2 cellular contexts compared by ENCODE assay signal in the genomic region with DNA sequence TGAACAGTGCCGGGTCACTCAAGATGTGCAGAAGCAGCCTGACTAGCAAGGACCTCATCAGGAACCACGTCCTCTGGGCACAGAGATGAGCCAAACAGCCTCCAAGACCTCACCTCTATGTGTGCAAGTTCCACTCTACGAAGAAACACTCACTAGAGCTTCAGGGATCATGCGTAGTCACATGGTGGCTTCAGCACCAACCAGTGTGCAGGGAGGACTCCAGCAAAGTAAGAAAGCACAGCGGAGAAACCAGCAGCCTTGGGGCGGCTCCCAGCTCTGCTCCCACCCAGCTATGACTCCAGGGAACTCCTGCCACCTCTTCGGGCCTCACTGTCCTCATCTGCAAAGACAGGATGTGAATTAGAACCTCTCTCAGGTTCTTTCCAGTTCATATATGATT.
TF ChIP-seq lines count a peak whose summit lies in the region.

No MANE protein-coding gene starts in this region.

TF ChIP-seq in A549, 52 proteins besides CTCF, POLR2A, EP300 and RAD21:
- no peak for TF ChIP-seq MYC (IDR thresholded peaks at IDR 0.05; ENCODE audit: borderline replicate concordance, low read length)
- TF ChIP-seq ZNF302 (CRISPR knock-in tag; IDR thresholded peaks at IDR 0.05) = no peak
- TF ChIP-seq RFX5 (IDR thresholded peaks at IDR 0.05) = no peak
- TF ChIP-seq KDM5A (IDR thresholded peaks at IDR 0.05) = no peak
- no peak for TF ChIP-seq HOXB13 (CRISPR knock-in tag; IDR thresholded peaks at IDR 0.05; ENCODE audit: low read depth)
- TF ChIP-seq CHD2 (IDR thresholded peaks at IDR 0.05; ENCODE audit: low read length, partially characterized antibody) = no peak
- TF ChIP-seq ZFP36 (IDR thresholded peaks at IDR 0.05; ENCODE audit: borderline replicate concordance, partially characterized antibody) = no peak
- TF ChIP-seq, protein P1, sequence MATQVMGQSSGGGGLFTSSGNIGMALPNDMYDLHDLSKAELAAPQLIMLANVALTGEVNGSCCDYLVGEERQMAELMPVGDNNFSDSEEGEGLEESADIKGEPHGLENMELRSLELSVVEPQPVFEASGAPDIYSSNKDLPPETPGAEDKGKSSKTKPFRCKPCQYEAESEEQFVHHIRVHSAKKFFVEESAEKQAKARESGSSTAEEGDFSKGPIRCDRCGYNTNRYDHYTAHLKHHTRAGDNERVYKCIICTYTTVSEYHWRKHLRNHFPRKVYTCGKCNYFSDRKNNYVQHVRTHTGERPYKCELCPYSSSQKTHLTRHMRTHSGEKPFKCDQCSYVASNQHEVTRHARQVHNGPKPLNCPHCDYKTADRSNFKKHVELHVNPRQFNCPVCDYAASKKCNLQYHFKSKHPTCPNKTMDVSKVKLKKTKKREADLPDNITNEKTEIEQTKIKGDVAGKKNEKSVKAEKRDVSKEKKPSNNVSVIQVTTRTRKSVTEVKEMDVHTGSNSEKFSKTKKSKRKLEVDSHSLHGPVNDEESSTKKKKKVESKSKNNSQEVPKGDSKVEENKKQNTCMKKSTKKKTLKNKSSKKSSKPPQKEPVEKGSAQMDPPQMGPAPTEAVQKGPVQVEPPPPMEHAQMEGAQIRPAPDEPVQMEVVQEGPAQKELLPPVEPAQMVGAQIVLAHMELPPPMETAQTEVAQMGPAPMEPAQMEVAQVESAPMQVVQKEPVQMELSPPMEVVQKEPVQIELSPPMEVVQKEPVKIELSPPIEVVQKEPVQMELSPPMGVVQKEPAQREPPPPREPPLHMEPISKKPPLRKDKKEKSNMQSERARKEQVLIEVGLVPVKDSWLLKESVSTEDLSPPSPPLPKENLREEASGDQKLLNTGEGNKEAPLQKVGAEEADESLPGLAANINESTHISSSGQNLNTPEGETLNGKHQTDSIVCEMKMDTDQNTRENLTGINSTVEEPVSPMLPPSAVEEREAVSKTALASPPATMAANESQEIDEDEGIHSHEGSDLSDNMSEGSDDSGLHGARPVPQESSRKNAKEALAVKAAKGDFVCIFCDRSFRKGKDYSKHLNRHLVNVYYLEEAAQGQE (IDR thresholded peaks at IDR 0.05) = no peak
- no peak for TF ChIP-seq MAZ (IDR thresholded peaks at IDR 0.05; ENCODE audit: borderline replicate concordance, low read depth, low read length)
- TF ChIP-seq EHMT2 (IDR thresholded peaks at IDR 0.05; ENCODE audit: low read depth) = no peak
- TF ChIP-seq, protein P2, sequence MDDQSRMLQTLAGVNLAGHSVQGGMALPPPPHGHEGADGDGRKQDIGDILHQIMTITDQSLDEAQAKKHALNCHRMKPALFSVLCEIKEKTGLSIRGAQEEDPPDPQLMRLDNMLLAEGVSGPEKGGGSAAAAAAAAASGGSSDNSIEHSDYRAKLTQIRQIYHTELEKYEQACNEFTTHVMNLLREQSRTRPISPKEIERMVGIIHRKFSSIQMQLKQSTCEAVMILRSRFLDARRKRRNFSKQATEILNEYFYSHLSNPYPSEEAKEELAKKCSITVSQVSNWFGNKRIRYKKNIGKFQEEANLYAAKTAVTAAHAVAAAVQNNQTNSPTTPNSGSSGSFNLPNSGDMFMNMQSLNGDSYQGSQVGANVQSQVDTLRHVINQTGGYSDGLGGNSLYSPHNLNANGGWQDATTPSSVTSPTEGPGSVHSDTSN (IDR thresholded peaks at IDR 0.05) = no peak
- no peak for TF ChIP-seq FOSB (CRISPR knock-in tag; IDR thresholded peaks at IDR 0.05)
TF ChIP-seq in A549: peak in this region for 0.

TF ChIP-seq in HCT116, 20 proteins besides CTCF, POLR2A, EP300 and RAD21:
- TF ChIP-seq SRF (IDR thresholded peaks at IDR 0.05; ENCODE audit: low read depth) = no peak
- TF ChIP-seq EGR1 (IDR thresholded peaks at IDR 0.05; ENCODE audit: low read depth) = no peak
- TF ChIP-seq, protein P1 (IDR thresholded peaks at IDR 0.05; ENCODE audit: low read depth) = no peak
- no peak for TF ChIP-seq ZFX (IDR thresholded peaks at IDR 0.05)
- no peak for TF ChIP-seq SIN3A (IDR thresholded peaks at IDR 0.05; ENCODE audit: low read depth)
- no peak for TF ChIP-seq ZNF274 (IDR thresholded peaks at IDR 0.05; ENCODE audit: low read depth, low read length)
- TF ChIP-seq TCF7L2 (IDR thresholded peaks at IDR 0.05; ENCODE audit: borderline replicate concordance, extremely low read depth, insufficient read depth, insufficient read length) = no peak
- TF ChIP-seq, protein P3, sequence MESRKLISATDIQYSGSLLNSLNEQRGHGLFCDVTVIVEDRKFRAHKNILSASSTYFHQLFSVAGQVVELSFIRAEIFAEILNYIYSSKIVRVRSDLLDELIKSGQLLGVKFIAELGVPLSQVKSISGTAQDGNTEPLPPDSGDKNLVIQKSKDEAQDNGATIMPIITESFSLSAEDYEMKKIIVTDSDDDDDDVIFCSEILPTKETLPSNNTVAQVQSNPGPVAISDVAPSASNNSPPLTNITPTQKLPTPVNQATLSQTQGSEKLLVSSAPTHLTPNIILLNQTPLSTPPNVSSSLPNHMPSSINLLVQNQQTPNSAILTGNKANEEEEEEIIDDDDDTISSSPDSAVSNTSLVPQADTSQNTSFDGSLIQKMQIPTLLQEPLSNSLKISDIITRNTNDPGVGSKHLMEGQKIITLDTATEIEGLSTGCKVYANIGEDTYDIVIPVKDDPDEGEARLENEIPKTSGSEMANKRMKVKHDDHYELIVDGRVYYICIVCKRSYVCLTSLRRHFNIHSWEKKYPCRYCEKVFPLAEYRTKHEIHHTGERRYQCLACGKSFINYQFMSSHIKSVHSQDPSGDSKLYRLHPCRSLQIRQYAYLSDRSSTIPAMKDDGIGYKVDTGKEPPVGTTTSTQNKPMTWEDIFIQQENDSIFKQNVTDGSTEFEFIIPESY (IDR thresholded peaks at IDR 0.05; ENCODE audit: extremely low read depth, insufficient replicate concordance, low read length) = no peak
- TF ChIP-seq YY1 (IDR thresholded peaks at IDR 0.05; ENCODE audit: extremely low read depth, insufficient replicate concordance, low read depth, low read length) = no peak
- no peak for TF ChIP-seq EZH2phosphoT487 (IDR thresholded peaks at IDR 0.05; ENCODE audit: borderline replicate concordance)
- no peak for TF ChIP-seq POLR2AphosphoS5 (IDR thresholded peaks at IDR 0.05; ENCODE audit: low read depth, low read length)
- no peak for TF ChIP-seq ELF1 (IDR thresholded peaks at IDR 0.05; ENCODE audit: borderline replicate concordance, low read depth)
- no peak for TF ChIP-seq CBX3 (IDR thresholded peaks at IDR 0.05; ENCODE audit: low read depth)
- TF ChIP-seq JUND (IDR thresholded peaks at IDR 0.05) = no peak
- no peak for TF ChIP-seq SP1 (IDR thresholded peaks at IDR 0.05; ENCODE audit: low read depth)
